Comparison of ENCODE assay signal across 8 cellular contexts in genomic region chr7:100167912-100168323, GRCh38. TPM values are rescaled to one million over a fixed set of nuclear protein-coding genes. Genes with fewer than 3 reads are reported as not detected.
DNase-seq lines count a peak whose midpoint lies in the region; ATAC-seq and TF ChIP-seq lines count a peak whose summit lies in the region.

No MANE protein-coding gene starts in this region.

- no peaks in the 10 kb centered on the region for H3K9me3 ChIP-seq in Panc1 (ENCODE audit: control insufficient read depth, insufficient read depth, low read depth, low read length)

- peaks cover 45% of the 10 kb centered on the region for H3K4me1 Mint-ChIP-seq in nephron progenitor cell

- no peak; the same call in 1 of the 2 replicates for ATAC-seq in Panc1
- peak; percentile 8 for ATAC-seq in esophagus mucosa
- no peak for ATAC-seq in HG03439 (IDR thresholded peaks at IDR 0.05; ENCODE audit: unreplicated experiment)
- no peak for ATAC-seq in HG02938 (IDR thresholded peaks at IDR 0.05; ENCODE audit: unreplicated experiment)

- H3K36me3 ChIP-seq in Panc1 (ENCODE audit: control insufficient read depth, insufficient read depth, low read length) = no peaks in the 10 kb centered on the region

- no peak overlapping the region for H3K27ac Mint-ChIP-seq in nephron progenitor cell

- H3K27ac ChIP-seq in Panc1 (ENCODE audit: low read length) = 0 out of 2 replicates have a peak overlapping the region, but pooled peaks have one; percentile 4

- peak overlapping the region; percentile 83 for H3K4me3 Mint-ChIP-seq in nephron progenitor cell

- in situ Hi-C loops in Panc1 (cut with HindIII; ENCODE audit: low pct_unique_long_range_greater_than_20kb, low sequenced_read_pairs) = no loop called here

- TF ChIP-seq CTCF in Panc1 (IDR thresholded peaks at IDR 0.05) (no peak), nephron progenitor cell (IDR thresholded peaks at IDR 0.05) (no peak), GM10248 (IDR thresholded peaks at IDR 0.05; ENCODE audit: control extremely low read depth, extremely low read depth, low read depth, missing control alignments) (no peak)

- no peaks in the 10 kb centered on the region for H3K9me3 Mint-ChIP-seq in nephron progenitor cell

- POLR2A ChIA-PET in Panc1 (lab: Charles Lee) (no interaction called here), GM10248 (lab: Yijun Ruan, JAX) (no interaction called here)

- peaks cover 7% of the 10 kb centered on the region for H3K4me1 ChIP-seq in Panc1 (ENCODE audit: control insufficient read depth, insufficient read depth, low read length)

- peak overlapping the region; percentile 39 to 71 for H3K4me3 ChIP-seq in Panc1 (ENCODE audit: low read depth in 2 of 2, low read length in 2 of 2)

- H3K27me3 ChIP-seq in Panc1 (ENCODE audit: control insufficient read depth, insufficient read depth, low read length) = no peaks in the 10 kb centered on the region

- BruUV-seq in Panc1 (replicated peaks; lab: Mats Ljungman, UMichigan) = no TSS peak

- CTCF ChIA-PET in Panc1 (lab: Charles Lee) (interaction anchor here (0.6 kb wide), 1 partner anchor 10 kb away, joined by 4 read pairs; no protein-coding TSS in a partner anchor), GM10248 (lab: Yijun Ruan, JAX) (interaction anchor here (0.8 to 3.3 kb wide), 6 partner anchors 11 to 50 kb away, joined by 3 to 23 read pairs (median 4); no protein-coding TSS in a partner anchor)

- intact Hi-C loops in Panc1 (cut with micrococcal nuclease; ENCODE audit: unreplicated experiment) = no loop called here

- H3K36me3 Mint-ChIP-seq in nephron progenitor cell (ENCODE audit: low read depth) = peaks cover 7% of the 10 kb centered on the region

- peak; percentile 21 for DNase-seq in EL
- DNase-seq in Panc1 (ENCODE audit: low read depth, low spot score) = no peak
- DNase-seq in nephron progenitor cell = peak; percentile 37
- no peak for DNase-seq in GM10248 (ENCODE audit: extremely low spot score)
- DNase-seq in nucleus accumbens (lab: John Stamatoyannopoulos, UW) = no peak

- peaks cover 64% of the 10 kb centered on the region for H3K27me3 Mint-ChIP-seq in nephron progenitor cell (ENCODE audit: low read depth, poor library complexity)

RNA-seq across cellular contexts. Expression of gene GAL3ST4, which starts 0.5 kb away (rescaled TPM):
- total RNA-seq in Panc1 (2021; ENCODE audit: unreplicated experiment) = 0.98 TPM
- polyA plus RNA-seq in Panc1 (2012; ENCODE audit: insufficient read length) = 1.7 TPM
- total RNA-seq in esophagus mucosa = 5.6 TPM

RNA-seq across cellular contexts. Expression of gene GPC2, which starts 9.3 kb away (rescaled TPM):
- total RNA-seq in Panc1 (2021; ENCODE audit: unreplicated experiment) (7.9 TPM), esophagus mucosa (0.20 TPM)
- polyA plus RNA-seq in Panc1 (2012; ENCODE audit: insufficient read length) = 6.4 TPM

RNA-seq across cellular contexts. Expression of gene TRAPPC14, which starts 9.4 kb away (rescaled TPM):
- 33.2 TPM for total RNA-seq in Panc1 (2021; ENCODE audit: unreplicated experiment)
- polyA plus RNA-seq in Panc1 (2012; ENCODE audit: insufficient read length) = 24.3 TPM
- 16.3 TPM for total RNA-seq in esophagus mucosa

RNA-seq across cellular contexts. Expression of gene STAG3, which starts 9.8 kb away (rescaled TPM):
- 1.7 TPM for total RNA-seq in Panc1 (2021; ENCODE audit: unreplicated experiment)
- polyA plus RNA-seq in Panc1 (2012; ENCODE audit: insufficient read length) = 3.8 TPM
- total RNA-seq in esophagus mucosa = 0.48 TPM

RNA-seq across cellular contexts. Expression of gene LAMTOR4, which starts 19.2 kb away (rescaled TPM):
- total RNA-seq in Panc1 (2021; ENCODE audit: unreplicated experiment) (224 TPM), esophagus mucosa (71.1 TPM)
- polyA plus RNA-seq in Panc1 (2012; ENCODE audit: insufficient read length) = 308 TPM

Comparison
In these comparisons a context has a peak if more than half of its experiments do, and no peak if none do; other contexts are left out.
1. DNase-seq: peak in EL (single experiment) and nephron progenitor cell (single experiment); none in Panc1 (single experiment), GM10248 (single experiment) and nucleus accumbens (0 of 56).